Comparison of ENCODE assay signal across 8 cellular contexts in the genomic region with DNA sequence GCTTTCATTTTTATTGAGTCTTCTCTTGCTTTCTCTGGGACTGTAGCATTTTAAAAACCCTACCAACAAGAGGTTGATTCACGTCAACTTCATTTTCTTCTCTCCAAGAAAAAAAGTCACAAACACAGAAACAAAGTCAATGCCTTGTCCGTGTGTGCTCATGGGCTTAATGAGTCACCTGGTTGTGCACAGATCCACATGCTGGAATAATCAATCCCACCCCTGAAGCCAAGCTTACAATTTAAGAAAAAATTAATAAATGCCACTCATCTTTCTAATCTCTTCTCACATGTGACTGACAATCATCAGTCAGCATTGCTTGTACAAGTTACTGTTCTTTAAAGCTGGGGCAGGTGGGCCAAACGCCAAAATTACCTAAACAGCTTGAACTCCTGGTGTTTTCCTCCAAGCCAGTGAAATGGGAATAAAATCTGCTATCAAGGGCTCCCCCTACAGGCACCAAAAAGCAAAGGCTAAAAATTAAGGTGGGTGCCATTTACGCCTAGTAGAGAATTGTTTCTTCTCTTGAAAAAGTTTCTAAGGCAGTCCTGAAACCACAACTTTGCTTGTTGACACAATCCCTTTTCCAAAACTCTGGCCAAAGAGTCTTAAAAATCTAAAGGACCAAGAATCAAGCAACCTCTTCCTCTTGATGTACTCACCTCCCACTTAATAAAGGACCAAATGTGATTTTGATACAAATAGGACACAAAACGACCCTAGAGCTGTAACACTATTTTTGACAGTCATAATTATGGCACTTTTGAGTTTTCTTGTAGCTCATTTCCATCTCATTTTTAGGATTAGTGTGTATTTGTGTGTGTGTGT. TPM values are rescaled to one million over a fixed set of nuclear protein-coding genes. Genes with fewer than 3 reads are reported as not detected.
DNase-seq lines count a peak whose midpoint lies in the region; ATAC-seq, FAIRE-seq and TF ChIP-seq lines count a peak whose summit lies in the region.

No MANE protein-coding gene starts in this region.

- peak; percentile 61 for FAIRE-seq in RCC 7860 (lab: Jason Lieb, UNC)

- no peaks in the 10 kb centered on the region for H3K36me3 Mint-ChIP-seq in neural progenitor cell

- DNase-seq in NCI-H510A treated with DMSO at 0.1 percent for 48 hours (lab: John Stamatoyannopoulos, UW) = peak; percentile 39
- no peak for DNase-seq in NCI-H510A (lab: John Stamatoyannopoulos, UW)
- DNase-seq in HS-5 (ENCODE audit: low read depth) = peak; percentile 48
- peak; percentile 61 for DNase-seq in RCC 7860 (ENCODE audit: low spot score)
- peak; percentile 46 to 66 for DNase-seq in erythroblast (lab: John Stamatoyannopoulos, UW)
- peak; percentile 56 for DNase-seq in neural progenitor cell (ENCODE audit: low spot score)

- H3K27me3 Mint-ChIP-seq in neural progenitor cell (ENCODE audit: insufficient read depth, low read depth) = peaks cover 4% of the 10 kb centered on the region

- H3K27me3 ChIP-seq in neural progenitor cell = no peaks in the 10 kb centered on the region

- no peaks in the 10 kb centered on the region for H3K36me3 ChIP-seq in neural progenitor cell

- TF ChIP-seq POLR2A in erythroblast (IDR thresholded peaks at IDR 0.05; ENCODE audit: low read length) = no peak

- no peak overlapping the region for H3K27ac Mint-ChIP-seq in neural progenitor cell

- H4K20me1 ChIP-seq in neural progenitor cell (ENCODE audit: low read depth) = no peaks in the 10 kb centered on the region

- TF ChIP-seq CTCF in neural progenitor cell (IDR thresholded peaks at IDR 0.05) = peak; percentile 84

- H3K79me2 ChIP-seq in neural progenitor cell (ENCODE audit: low read depth) = no peaks in the 10 kb centered on the region

- H3K9me3 ChIP-seq in neural progenitor cell (ENCODE audit: low read depth) = no peaks in the 10 kb centered on the region

- no peak overlapping the region for H3K4me3 Mint-ChIP-seq in neural progenitor cell

- no peaks in the 10 kb centered on the region for H3K4me1 ChIP-seq in neural progenitor cell

- H3K9ac ChIP-seq in neural progenitor cell = no peak overlapping the region

- H2AFZ ChIP-seq in neural progenitor cell (replicated peaks) = no peak overlapping the region

- no peaks in the 10 kb centered on the region for H3K9me3 Mint-ChIP-seq in neural progenitor cell

- H3K4me3 ChIP-seq in neural progenitor cell = no peak overlapping the region

- H3F3A ChIP-seq in neural progenitor cell (ENCODE audit: low read depth) = no peaks in the 10 kb centered on the region

- ATAC-seq in HG02610 (IDR thresholded peaks at IDR 0.05; ENCODE audit: unreplicated experiment) (no peak), GM21619 (IDR thresholded peaks at IDR 0.05; ENCODE audit: unreplicated experiment) (no peak)

- H3K4me2 ChIP-seq in neural progenitor cell = no peak overlapping the region

- H3K27ac ChIP-seq in neural progenitor cell = no peak overlapping the region

- H3K4me1 Mint-ChIP-seq in neural progenitor cell = no peaks in the 10 kb centered on the region

RNA-seq across cellular contexts. Expression of gene TRMO, which starts 21.3 kb away (rescaled TPM):
- 5.7 and 9.9 TPM in 2 replicates for total RNA-seq in neural progenitor cell (ENCODE audit: low replicate concordance)

RNA-seq across cellular contexts. Expression of gene HEMGN, which starts 37.0 kb away (rescaled TPM):
- not detected in 2 replicates for total RNA-seq in neural progenitor cell (ENCODE audit: low replicate concordance)

RNA-seq across cellular contexts. Expression of gene FOXE1, which starts 47.9 kb away (rescaled TPM):
- total RNA-seq in neural progenitor cell (ENCODE audit: low replicate concordance) = not detected in 2 replicates
